In the genomic region with DNA sequence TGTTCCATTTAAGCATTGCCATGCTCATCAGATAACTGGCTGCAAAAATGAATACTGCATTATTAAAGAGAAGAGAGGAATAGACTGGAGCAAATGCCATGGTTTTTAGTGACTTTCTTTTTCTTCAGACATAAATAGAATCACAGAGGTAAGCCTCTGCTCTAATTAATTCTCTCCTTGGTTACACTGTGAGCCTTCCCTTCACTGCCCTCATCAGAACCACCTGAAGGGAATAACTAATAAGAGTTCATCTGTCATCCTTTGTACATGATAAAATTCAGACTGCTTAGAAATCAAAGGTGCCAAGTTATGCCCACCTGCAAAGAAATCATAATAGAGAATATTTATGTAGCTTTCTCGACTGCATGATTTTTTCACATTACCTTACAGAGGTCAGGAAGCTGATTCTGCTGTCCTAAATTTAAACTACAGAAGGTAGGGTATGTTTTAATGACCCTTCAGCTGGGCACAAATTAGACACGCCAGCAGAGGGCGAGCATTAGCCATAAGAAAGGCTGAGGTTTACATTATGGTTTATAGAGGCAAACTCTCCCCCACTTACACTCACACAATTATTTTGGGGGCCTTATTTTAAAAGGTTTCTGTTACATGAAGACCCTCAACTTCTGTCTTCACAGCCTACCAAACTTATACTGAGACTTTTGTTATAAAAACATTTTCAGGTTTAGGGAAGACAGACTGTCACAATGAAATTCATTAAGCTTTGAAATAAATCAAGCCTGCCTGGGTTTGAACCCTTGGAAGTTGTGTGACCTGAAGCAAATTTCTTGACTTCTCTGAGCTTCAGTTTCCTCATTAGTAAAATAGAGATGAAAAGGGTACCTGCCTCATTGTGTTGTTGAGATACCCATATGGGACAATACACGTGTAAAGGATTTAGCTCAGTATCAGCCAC, we compare ENCODE assay signal across 1 cellular context.
TF ChIP-seq lines count a peak whose summit lies in the region.

No MANE protein-coding gene starts in this region.

TF ChIP-seq in SK-N-SH treated with all-trans-retinoic acid at 6 μM for 48 hours, 23 proteins besides CTCF, POLR2A, EP300 and RAD21 (continued from another document):
- TF ChIP-seq, protein P1, sequence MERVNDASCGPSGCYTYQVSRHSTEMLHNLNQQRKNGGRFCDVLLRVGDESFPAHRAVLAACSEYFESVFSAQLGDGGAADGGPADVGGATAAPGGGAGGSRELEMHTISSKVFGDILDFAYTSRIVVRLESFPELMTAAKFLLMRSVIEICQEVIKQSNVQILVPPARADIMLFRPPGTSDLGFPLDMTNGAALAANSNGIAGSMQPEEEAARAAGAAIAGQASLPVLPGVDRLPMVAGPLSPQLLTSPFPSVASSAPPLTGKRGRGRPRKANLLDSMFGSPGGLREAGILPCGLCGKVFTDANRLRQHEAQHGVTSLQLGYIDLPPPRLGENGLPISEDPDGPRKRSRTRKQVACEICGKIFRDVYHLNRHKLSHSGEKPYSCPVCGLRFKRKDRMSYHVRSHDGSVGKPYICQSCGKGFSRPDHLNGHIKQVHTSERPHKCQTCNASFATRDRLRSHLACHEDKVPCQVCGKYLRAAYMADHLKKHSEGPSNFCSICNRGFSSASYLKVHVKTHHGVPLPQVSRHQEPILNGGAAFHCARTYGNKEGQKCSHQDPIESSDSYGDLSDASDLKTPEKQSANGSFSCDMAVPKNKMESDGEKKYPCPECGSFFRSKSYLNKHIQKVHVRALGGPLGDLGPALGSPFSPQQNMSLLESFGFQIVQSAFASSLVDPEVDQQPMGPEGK (CRISPR knock-in tag; IDR thresholded peaks at IDR 0.05; ENCODE audit: borderline replicate concordance): no peak
- TF ChIP-seq GLIS3 (CRISPR knock-in tag; IDR thresholded peaks at IDR 0.05) (no peak), ZNF565 (CRISPR knock-in tag; conservative IDR thresholded peaks at IDR 0.05; ENCODE audit: low read depth) (no peak), SNAI2 (CRISPR knock-in tag; IDR thresholded peaks at IDR 0.05) (no peak), ZNF8 (CRISPR knock-in tag; IDR thresholded peaks at IDR 0.05) (no peak), ISL1 (CRISPR knock-in tag; IDR thresholded peaks at IDR 0.05) (no peak), PPARA (CRISPR knock-in tag; IDR thresholded peaks at IDR 0.05; ENCODE audit: borderline replicate concordance) (no peak), TCF4 (CRISPR knock-in tag; IDR thresholded peaks at IDR 0.05; ENCODE audit: borderline replicate concordance) (no peak), ZFP30 (CRISPR knock-in tag; IDR thresholded peaks at IDR 0.05) (no peak)
- TF ChIP-seq, protein P2, sequence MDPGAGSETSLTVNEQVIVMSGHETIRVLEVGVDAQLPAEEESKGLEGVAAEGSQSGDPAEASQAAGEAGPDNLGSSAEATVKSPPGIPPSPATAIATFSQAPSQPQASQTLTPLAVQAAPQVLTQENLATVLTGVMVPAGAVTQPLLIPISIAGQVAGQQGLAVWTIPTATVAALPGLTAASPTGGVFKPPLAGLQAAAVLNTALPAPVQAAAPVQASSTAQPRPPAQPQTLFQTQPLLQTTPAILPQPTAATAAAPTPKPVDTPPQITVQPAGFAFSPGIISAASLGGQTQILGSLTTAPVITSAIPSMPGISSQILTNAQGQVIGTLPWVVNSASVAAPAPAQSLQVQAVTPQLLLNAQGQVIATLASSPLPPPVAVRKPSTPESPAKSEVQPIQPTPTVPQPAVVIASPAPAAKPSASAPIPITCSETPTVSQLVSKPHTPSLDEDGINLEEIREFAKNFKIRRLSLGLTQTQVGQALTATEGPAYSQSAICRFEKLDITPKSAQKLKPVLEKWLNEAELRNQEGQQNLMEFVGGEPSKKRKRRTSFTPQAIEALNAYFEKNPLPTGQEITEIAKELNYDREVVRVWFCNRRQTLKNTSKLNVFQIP (CRISPR knock-in tag; IDR thresholded peaks at IDR 0.05; ENCODE audit: borderline replicate concordance, low read depth): no peak
